Comparison of ENCODE assay signal across 17 cellular contexts in genomic region chr10:95459446-95459845, GRCh38.
A peak's percentile ranks its signal among the peaks of the same experiment; 100 is the strongest.
DNase-seq lines count a peak whose midpoint lies in the region; ATAC-seq, FAIRE-seq and TF ChIP-seq lines count a peak whose summit lies in the region.
"Had no signal": no experiment of that assay in that cellular context is flagged by ENCODE, and none has a peak within 500 bp of the region (broad histone marks: within the 10 kb centered on the region; RNA-seq: fewer than 3 reads in every experiment).

No MANE protein-coding gene starts in this region.

- DNase-seq in adipocyte (ENCODE audit: low read depth) (peak; percentile 22), H54 (ENCODE audit: insufficient read length, low spot score) (no peak), germinal center (ENCODE audit: low spot score) (no peak)
- DNase-seq: activated CD4-positive, alpha-beta memory T cell treated with anti-CD3 and anti-CD28 coated beads for 36 hours; activated naive CD8-positive, alpha-beta T cell treated with anti-CD3 and anti-CD28 coated beads, Interleukin-2, amount 10 ng/mL, durations not matched to agents 7 days and 5 days; activated T-cell treated with anti-CD3 and anti-CD28 coated beads, Interleukin-2, amount 50 U/mL, for 48 hours; colonic mucosa; hypothalamus; left colon; NCI-H2081; NCI-H526 treated with DMSO at 0.1 percent for 48 hours; SW 1271 had no signal

- H3K27me3 ChIP-seq in adipocyte (replicated peaks; ENCODE audit: control insufficient read depth, insufficient read depth, low read length): no peaks in the 10 kb centered on the region
- H3K27me3 ChIP-seq in gastroesophageal sphincter: no peaks in the 10 kb centered on the region
- H3K27me3 ChIP-seq in muscle layer of colon (ENCODE audit: control insufficient read depth in 1 of 2, insufficient read depth in 2 of 2, low read length in 2 of 2): no peaks in the 10 kb centered on the region
- no peaks in the 10 kb centered on the region for H3K27me3 ChIP-seq in stomach smooth muscle (ENCODE audit: control insufficient read depth in 1 of 2, insufficient read depth in 2 of 2, low read length in 2 of 2)
- H3K27me3 ChIP-seq: colonic mucosa had no signal

- no peak overlapping the region for H3K9ac ChIP-seq in adipocyte (ENCODE audit: low read length)
- H3K9ac ChIP-seq in muscle layer of colon (ENCODE audit: low read length): no peak overlapping the region
- H3K9ac ChIP-seq in stomach smooth muscle (ENCODE audit: low read length in 2 of 2): peak overlapping the region; percentile 8 to 63

- TF ChIP-seq CTCF in gastroesophageal sphincter (IDR thresholded peaks at IDR 0.05): no peak

- H3K36me3 ChIP-seq in adipocyte (ENCODE audit: control insufficient read depth, insufficient read depth, low read length, severe bottlenecking) (no peaks in the 10 kb centered on the region), gastroesophageal sphincter (peaks cover 0 to 6% of the 10 kb centered on the region in 2 donors), muscle layer of colon (ENCODE audit: insufficient read depth, low read length) (peaks cover 13% of the 10 kb centered on the region), stomach smooth muscle (ENCODE audit: control insufficient read depth in 2 of 2, insufficient read depth in 2 of 2, low read length in 2 of 2) (peaks cover 0 to 4% of the 10 kb centered on the region in 2 donors)
- H3K36me3 ChIP-seq: colonic mucosa had no signal

- WGBS in gastroesophageal sphincter (ENCODE audit: low coverage in 1 of 2), 2 donors: 40 to 42% methylated on average over 1 to 3 of the region's 6 CpGs

- H3K9me3 ChIP-seq in adipocyte (ENCODE audit: control insufficient read depth, low read length): no peaks in the 10 kb centered on the region
- no peaks in the 10 kb centered on the region for H3K9me3 ChIP-seq in gastroesophageal sphincter
- H3K9me3 ChIP-seq in muscle layer of colon (ENCODE audit: low read length): no peaks in the 10 kb centered on the region
- H3K9me3 ChIP-seq in stomach smooth muscle (ENCODE audit: control insufficient read depth in 2 of 2, low read length in 2 of 2): no peaks in the 10 kb centered on the region
- H3K9me3 ChIP-seq: colonic mucosa had no signal

- no peak for FAIRE-seq in H54 (lab: Jason Lieb, UNC)

- TF ChIP-seq POLR2A in gastroesophageal sphincter (IDR thresholded peaks at IDR 0.05): no peak
- no peak for TF ChIP-seq POLR2A in H54 (IDR thresholded peaks at IDR 0.05; ENCODE audit: low read depth, low read length)

- H3K27ac ChIP-seq in gastroesophageal sphincter (peak overlapping the region; percentile 84 to 97 (median 91)), muscle layer of colon (ENCODE audit: low read depth, low read length) (peak overlapping the region; percentile 73), stomach smooth muscle (ENCODE audit: low read length) (peak overlapping the region; percentile 74)
- H3K27ac ChIP-seq: colonic mucosa had no signal

- ATAC-seq in gastroesophageal sphincter (peak; percentile 29), esophagus mucosa (no peak), GM19035 (IDR thresholded peaks at IDR 0.05; ENCODE audit: unreplicated experiment) (no peak)
- ATAC-seq: left colon had no signal

- TF ChIP-seq EP300 in gastroesophageal sphincter (IDR thresholded peaks at IDR 0.05): no peak

- H3K4me3 ChIP-seq in adipocyte (ENCODE audit: low read length) (no peak overlapping the region), gastroesophageal sphincter (no peak overlapping the region), muscle layer of colon (ENCODE audit: low read depth in 1 of 2, low read length in 2 of 2) (no peak overlapping the region), stomach smooth muscle (ENCODE audit: low read length in 2 of 2) (peak overlapping the region; percentile 13 to 44)
- H3K4me3 ChIP-seq: colonic mucosa had no signal

- H3K4me1 ChIP-seq in adipocyte (ENCODE audit: control insufficient read depth, insufficient read depth, low read length) (peaks cover 11% of the 10 kb centered on the region), gastroesophageal sphincter (peaks cover 31 to 100% (median 37%) of the 10 kb centered on the region in 3 donors), muscle layer of colon (ENCODE audit: insufficient read depth, low read length) (peaks cover 88% of the 10 kb centered on the region), stomach smooth muscle (ENCODE audit: control insufficient read depth, insufficient read depth, low read length) (peaks cover 65% of the 10 kb centered on the region)
- H3K4me1 ChIP-seq: colonic mucosa had no signal

Comparison
In these comparisons a context has a peak if more than half of its experiments do, and no peak if none do; other contexts are left out.
1. H3K4me3 ChIP-seq: peak in stomach smooth muscle (2 of 2); none in adipocyte (single experiment), gastroesophageal sphincter (0 of 2) and muscle layer of colon (0 of 2).
2. H3K9ac ChIP-seq: peak in stomach smooth muscle (2 of 2); none in adipocyte (single experiment) and muscle layer of colon (single experiment).
3. Peak in every context shown above with its lines, with median percentiles within 50 percentile points of each other: H3K27ac ChIP-seq.